In the genomic region with DNA sequence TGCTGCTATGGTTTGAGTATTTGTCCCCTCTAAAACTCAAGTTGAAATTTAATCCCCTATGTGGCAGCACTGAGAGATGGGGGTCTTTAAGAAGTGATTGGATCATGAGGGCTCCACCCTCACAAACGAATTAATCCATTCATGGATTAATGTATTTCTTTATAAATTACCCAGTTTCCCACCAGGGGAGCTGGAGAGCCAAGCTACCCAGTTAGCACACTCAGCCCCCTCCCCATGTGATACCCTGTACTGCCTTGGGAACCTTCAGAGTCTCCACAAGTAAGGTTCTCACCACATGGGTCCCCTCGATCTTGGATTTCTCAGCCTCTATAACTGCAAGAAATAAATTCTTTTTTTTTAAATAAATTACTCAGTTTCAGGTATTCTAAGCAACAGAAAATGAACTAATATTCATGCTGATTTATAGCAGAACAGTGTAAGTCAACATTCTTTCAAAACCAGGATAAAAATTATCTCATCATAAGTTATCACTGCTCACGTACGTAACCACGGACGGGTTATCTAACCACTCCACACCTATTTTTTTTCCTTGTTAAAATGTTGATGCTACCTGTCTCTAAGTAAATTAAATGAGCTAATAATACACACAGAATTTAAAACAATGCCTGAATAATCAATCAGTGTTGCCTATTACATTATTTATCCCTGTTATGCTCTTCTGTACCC, we compare ENCODE assay signal across 8 cellular contexts. TPM values are rescaled to one million over a fixed set of nuclear protein-coding genes. Genes with fewer than 3 reads are reported as not detected.
DNase-seq lines count a peak whose midpoint lies in the region; ATAC-seq and TF ChIP-seq lines count a peak whose summit lies in the region.

No MANE protein-coding gene starts in this region.

- no peak overlapping the region for H3K14ac ChIP-seq in H9 (ENCODE audit: insufficient read depth, low read length)

- H3K4me3 Mint-ChIP-seq in H9: peak overlapping the region; percentile 2 to 52; a peak in 3 of 5 replicates

- H3K27me3 Mint-ChIP-seq in H9 (ENCODE audit: low read depth): peaks cover 5% of the 10 kb centered on the region; the same call in 1 of the 2 replicates

- H4K8ac ChIP-seq in H9 (replicated peaks; ENCODE audit: insufficient read length, low read depth, low read length): no peak overlapping the region

- no peak overlapping the region for H2BK15ac ChIP-seq in H9 (ENCODE audit: low read depth, low read length)

- DNase-seq in NCI-H2081 (lab: John Stamatoyannopoulos, UW) (peak; percentile 15 to 45), NCI-H2081 treated with DMSO at 0.1 percent for 48 hours (lab: John Stamatoyannopoulos, UW) (no peak), H9 (no peak), WERI-Rb-1 (peak; percentile 16), iPS-NIHi7 (ENCODE audit: extremely low spot score) (peak; percentile 18), cerebellum (ENCODE audit: low spot score) (no peak), right cardiac atrium (no peak), Right ventricle myocardium inferior (ENCODE audit: missing footprints) (no peak)

- peaks cover 59 to 65% of the 10 kb centered on the region in 2 experiments for H3K4me1 Mint-ChIP-seq in H9

- peaks cover 74% of the 10 kb centered on the region for H3K79me2 ChIP-seq in H9 (ENCODE audit: insufficient read depth, low read length)

- no peaks in the 10 kb centered on the region for H3K9me3 Mint-ChIP-seq in H9

- H3K27ac ChIP-seq in H9 (ENCODE audit: insufficient read length, low read depth, low read length) (no peak overlapping the region), WERI-Rb-1 (no peak overlapping the region), right cardiac atrium (ENCODE audit: low read length) (no peak overlapping the region)

- peaks cover 43% of the 10 kb centered on the region for H3K36me3 ChIP-seq in WERI-Rb-1

- no peak overlapping the region for H4K91ac ChIP-seq in H9 (ENCODE audit: insufficient read length, low read depth, low read length)

- H2AFZ ChIP-seq in H9 (ENCODE audit: low read length): no peak overlapping the region

- H3K4me3 ChIP-seq in WERI-Rb-1 (ENCODE audit: low read depth, low read length): no peak overlapping the region
- H3K4me3 ChIP-seq in right cardiac atrium (ENCODE audit: low read length): no peak overlapping the region

- peaks cover 15% of the 10 kb centered on the region for H3K23me2 ChIP-seq in H9 (ENCODE audit: insufficient read length, low read depth, low read length, poor library complexity, severe bottlenecking)

- no peak overlapping the region for H3K9ac ChIP-seq in H9 (ENCODE audit: extremely low read depth, insufficient read length, low read length)

- H3K27me3 ChIP-seq in H9 (ENCODE audit: insufficient read depth, low read length) (no peaks in the 10 kb centered on the region), WERI-Rb-1 (ENCODE audit: insufficient read depth, low read depth, severe bottlenecking) (no peaks in the 10 kb centered on the region), right cardiac atrium (ENCODE audit: control insufficient read depth, insufficient read depth) (no peaks in the 10 kb centered on the region)

- no peak overlapping the region for H3K18ac ChIP-seq in H9 (ENCODE audit: insufficient read length, low read depth, low read length)

- no peak overlapping the region for H3K56ac ChIP-seq in H9 (ENCODE audit: insufficient read length, low read depth, low read length)

- no peak overlapping the region for H3K23ac ChIP-seq in H9 (ENCODE audit: insufficient read length, low read depth, low read length)

- H4K20me1 ChIP-seq in H9 (ENCODE audit: control insufficient read depth, insufficient read depth, insufficient read length): no peaks in the 10 kb centered on the region

- H2AK5ac ChIP-seq in H9 (ENCODE audit: insufficient read length, low read length): no peak overlapping the region

- H3K27ac Mint-ChIP-seq in H9: no peak overlapping the region; a peak in 1 of 7 replicates

- no peak overlapping the region for H2BK20ac ChIP-seq in H9 (ENCODE audit: low read depth, low read length, poor library complexity, severe bottlenecking)

- no peaks in the 10 kb centered on the region for H3K9me3 ChIP-seq in H9 (ENCODE audit: control insufficient read depth, low read depth, low read length)
- no peaks in the 10 kb centered on the region for H3K9me3 ChIP-seq in WERI-Rb-1 (ENCODE audit: severe bottlenecking)
- H3K9me3 ChIP-seq in right cardiac atrium (ENCODE audit: control insufficient read depth, low read length): peaks cover 2% of the 10 kb centered on the region

- H2BK12ac ChIP-seq in H9 (ENCODE audit: insufficient read length, low read depth, low read length): no peak overlapping the region

- peak overlapping the region; percentile 26 for H3K4me2 ChIP-seq in H9 (ENCODE audit: insufficient read depth, insufficient read length, low read length)

- no peak overlapping the region for H2BK120ac ChIP-seq in H9 (ENCODE audit: low read depth, low read length, poor library complexity, severe bottlenecking)

- no peaks in the 10 kb centered on the region for H3K79me1 ChIP-seq in H9 (ENCODE audit: insufficient read depth, low read depth, low read length, poor library complexity, severe bottlenecking)

- WGBS in H9 (ENCODE audit: extremely low coverage, insufficient read length, low lambda C conversion rate): no CpG with 5 or more reads among the region's 6 CpGs
- 60% methylated on average over 6 of the region's 6 CpGs for WGBS in right cardiac atrium

- H3K4ac ChIP-seq in H9 (ENCODE audit: low read depth, low read length): no peak overlapping the region

- peaks cover 24 to 43% (median 41%) of the 10 kb centered on the region in 3 experiments for H3K36me3 Mint-ChIP-seq in H9 (ENCODE audit: insufficient read depth in 1 of 3, low read depth in 3 of 3)

- TF ChIP-seq CTCF in H9 (conservative IDR thresholded peaks at IDR 0.05) (peak; percentile 60), WERI-Rb-1 (IDR thresholded peaks at IDR 0.05; ENCODE audit: low read depth, low read length) (peak; percentile 27; the same call in 1 of the 2 replicates)

- no peak overlapping the region for H2BK5ac ChIP-seq in H9 (ENCODE audit: insufficient read length, low read length)

- H3K4me1 ChIP-seq in H9 (ENCODE audit: insufficient read depth, low read length): peaks cover 3% of the 10 kb centered on the region; the same call in 1 of the 2 replicates
- H3K4me1 ChIP-seq in right cardiac atrium (ENCODE audit: control insufficient read depth, insufficient read depth, low read length): peaks cover 4% of the 10 kb centered on the region

- H4K5ac ChIP-seq in H9 (ENCODE audit: insufficient read length, low read depth, low read length): no peak overlapping the region

- H3T11ph ChIP-seq in H9 (ENCODE audit: low read length): no peak overlapping the region

- ATAC-seq in right cardiac atrium: no peak
- no peak for ATAC-seq in Right ventricle myocardium inferior

- intact Hi-C loops in right cardiac atrium (cut with DNase I) (loop anchor here in 2 of 4 donors (5.0 to 10.0 kb wide), 2 partner anchors 264 to 266 kb away; partner anchors contain the start of gene BBS10 (in 2 of the 2)), Right ventricle myocardium inferior (cut with DNase I) (loop anchor here (5.0 kb wide), 1 partner anchor 76 kb away; no protein-coding TSS in a partner anchor)

RNA-seq across cellular contexts. Expression of gene NAP1L1, which starts 3.6 kb away (rescaled TPM):
- total RNA-seq in H9 (2021) (988 and 1,012 TPM in 2 replicates), cerebellum (217 TPM), right cardiac atrium (100 to 1,000 TPM; 352 to 471 (median 401) TPM), Right ventricle myocardium inferior (267 TPM)
- polyA plus RNA-seq in right cardiac atrium: 335 TPM

RNA-seq across cellular contexts. Expression of gene PHLDA1, which starts 49.3 kb away (rescaled TPM):
- total RNA-seq in H9 (2021): 106 TPM in 2 replicates
- total RNA-seq in cerebellum: 20.3 TPM
- 1 to 10 TPM; 2.0 to 5.9 (median 3.5) TPM for total RNA-seq in right cardiac atrium
- 3.9 TPM for polyA plus RNA-seq in right cardiac atrium
- total RNA-seq in Right ventricle myocardium inferior: 4.0 TPM

Comparison
In these comparisons a context has a peak if more than half of its experiments do, and no peak if none do; other contexts are left out.
1. DNase-seq: peak in NCI-H2081 (2 of 2), WERI-Rb-1 (single experiment) and iPS-NIHi7 (single experiment); none in NCI-H2081 treated with DMSO at 0.1 percent for 48 hours (single experiment), H9 (single experiment), cerebellum (single experiment), right cardiac atrium (0 of 3) and Right ventricle myocardium inferior (single experiment).